In the genomic region with DNA sequence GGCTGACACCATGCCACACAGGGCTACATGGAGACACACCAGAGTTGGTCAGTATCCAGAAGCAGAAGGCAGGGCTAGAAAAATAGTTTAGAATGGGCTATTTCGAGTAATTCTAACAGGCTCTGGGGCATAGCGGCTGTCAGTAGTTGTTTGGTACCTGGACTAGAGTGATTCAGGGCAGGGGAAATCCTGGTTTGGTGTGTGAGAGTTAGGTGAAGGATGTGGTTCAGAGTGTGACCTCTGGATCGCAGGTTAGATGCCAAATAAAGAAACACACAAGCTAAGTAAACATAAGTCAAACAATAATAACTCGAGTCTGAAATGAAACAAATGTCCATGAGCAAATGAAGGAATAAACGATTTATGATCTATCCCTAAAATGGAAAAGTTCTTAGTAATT, we compare ENCODE assay signal across 26 cellular contexts. TPM values are rescaled to one million over a fixed set of nuclear protein-coding genes. Genes with fewer than 3 reads are reported as not detected.
"Had no signal": no experiment of that assay in that cellular context is flagged by ENCODE, and none has a peak within 500 bp of the region (broad histone marks: within the 10 kb centered on the region; RNA-seq: fewer than 3 reads in every experiment).

No MANE protein-coding gene starts in this region.

- H3K36me3 ChIP-seq: heart left ventricle, left ventricle myocardium inferior, pancreas, prostate gland, sigmoid colon, spleen, suprapubic skin, thoracic aorta, tibial artery, upper lobe of right lung had no signal

- ATAC-seq: heart left ventricle; mucosa of descending colon; naive thymus-derived CD8-positive, alpha-beta T cell; pancreas; right cardiac atrium; stimulated activated effector memory CD8-positive, alpha-beta T cell treated with anti-CD3 and anti-CD28 coated beads, Interleukin-12 subunit alpha, Interleukin-12 subunit beta, amount 100 ng/mL, for 72 hours; upper lobe of right lung had no signal

- H3K4me3 ChIP-seq: heart left ventricle, left ventricle myocardium inferior, lung, mucosa of descending colon, pancreas, prostate gland, sigmoid colon, spleen, suprapubic skin, thoracic aorta, tibial artery, upper lobe of right lung had no signal

- H3K27ac ChIP-seq: heart left ventricle, left ventricle myocardium inferior, pancreas, prostate gland, sigmoid colon, spleen, suprapubic skin, thoracic aorta, tibial artery, upper lobe of right lung had no signal

- H3K27me3 ChIP-seq: heart left ventricle, pancreas, sigmoid colon, spleen, suprapubic skin, tibial artery, upper lobe of right lung had no signal

- H3K4me1 ChIP-seq: heart left ventricle, left ventricle myocardium inferior, pancreas, prostate gland, sigmoid colon, spleen, suprapubic skin, tibial artery, upper lobe of right lung had no signal

- DNase-seq: heart left ventricle; hypothalamus; immature natural killer cell; kidney; left ventricle myocardium inferior; mesendoderm; mucosa of descending colon; naive thymus-derived CD8-positive, alpha-beta T cell; nucleus accumbens; pancreas; posterior cingulate gyrus; retina; right cardiac atrium; sigmoid colon; small intestine; spleen; stimulated activated CD4-positive, alpha-beta T cell treated with anti-CD3 and anti-CD28 coated beads, Interleukin-4, amount 100 ng/mL, for 24 hours; stimulated activated naive CD4-positive, alpha-beta T cell; tibial artery; trophoblast cell; upper lobe of right lung had no signal

- H3K9me3 ChIP-seq: heart left ventricle, left ventricle myocardium inferior, mucosa of descending colon, pancreas, prostate gland, sigmoid colon, suprapubic skin, thoracic aorta, tibial artery, upper lobe of right lung had no signal

RNA-seq across cellular contexts. Expression of a gene that starts 31.5 kb away (rescaled TPM):
- total RNA-seq: naive thymus-derived CD8-positive, alpha-beta T cell had no signal
